Comparison of ENCODE assay signal across 33 cellular contexts in the genomic region with DNA sequence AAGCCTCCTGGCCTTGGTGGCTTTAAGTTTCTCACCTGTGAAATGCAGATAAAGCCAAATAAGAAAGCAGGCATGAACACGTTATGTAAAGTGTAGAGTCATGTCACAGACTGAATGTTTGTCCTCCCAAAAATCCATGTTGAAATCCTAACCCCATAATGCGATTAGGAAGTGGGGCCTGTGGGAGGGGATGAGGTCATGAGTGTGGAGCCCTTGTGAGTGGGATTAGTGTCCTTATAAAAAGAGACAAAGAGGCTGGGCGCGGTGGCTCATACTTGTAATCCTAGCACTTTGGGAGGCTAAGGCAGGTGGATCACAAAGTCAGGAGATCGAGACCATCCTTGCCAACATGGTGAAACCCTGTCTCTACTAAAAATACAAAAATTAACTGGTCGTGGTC. TPM values are rescaled to one million over a fixed set of nuclear protein-coding genes. Genes with fewer than 3 reads are reported as not detected.
"Had no signal": no experiment of that assay in that cellular context is flagged by ENCODE, and none has a peak within 500 bp of the region (broad histone marks: within the 10 kb centered on the region; RNA-seq: fewer than 3 reads in every experiment).

No MANE protein-coding gene starts in this region.

- H3K27ac Mint-ChIP-seq: activated B cell treated with CpG ODN at 0.5 μM for 24 hours; activated CD4-positive, alpha-beta memory T cell treated with anti-CD3 and anti-CD28 coated beads, Interleukin-2, amount 10 ng/mL, durations not matched to agents 7 days and 5 days; activated naive CD8-positive, alpha-beta T cell; activated T-cell treated with anti-CD3 and anti-CD28 coated beads, Interleukin-2, amount 50 U/mL, for 24 hours; activated T-cell treated with anti-CD3 and anti-CD28 coated beads, Interleukin-2, amount 50 U/mL, for 72 hours; effector memory CD8-positive, alpha-beta T cell had no signal

- H3K27ac ChIP-seq: brain microvascular endothelial cell, esophagus muscularis mucosa, foreskin keratinocyte, gastrocnemius medialis, heart left ventricle, VCaP had no signal

- H3K9me3 Mint-ChIP-seq: activated B cell treated with CpG ODN at 0.5 μM for 24 hours; activated CD4-positive, alpha-beta memory T cell treated with anti-CD3 and anti-CD28 coated beads, Interleukin-2, amount 10 ng/mL, durations not matched to agents 7 days and 5 days; activated T-cell treated with anti-CD3 and anti-CD28 coated beads, Interleukin-2, amount 50 U/mL, for 24 hours; activated T-cell treated with anti-CD3 and anti-CD28 coated beads, Interleukin-2, amount 50 U/mL, for 72 hours; central memory CD8-positive, alpha-beta T cell; effector memory CD8-positive, alpha-beta T cell had no signal

- H3K4me1 Mint-ChIP-seq: activated B cell treated with CpG ODN at 0.5 μM for 24 hours; activated CD4-positive, alpha-beta memory T cell treated with anti-CD3 and anti-CD28 coated beads, Interleukin-2, amount 10 ng/mL, durations not matched to agents 7 days and 5 days; central memory CD8-positive, alpha-beta T cell had no signal

- H3K4me1 ChIP-seq: esophagus muscularis mucosa, foreskin keratinocyte, gastrocnemius medialis had no signal

- H3K36me3 Mint-ChIP-seq: activated naive CD8-positive, alpha-beta T cell had no signal

- DNase-seq: activated B cell treated with CpG ODN at 0.5 μM for 24 hours; activated CD4-positive, alpha-beta memory T cell treated with anti-CD3 and anti-CD28 coated beads, Interleukin-2, amount 10 ng/mL, durations not matched to agents 7 days and 5 days; activated CD4-positive, alpha-beta T cell treated with anti-CD3 and anti-CD28 coated beads for 48 hours; activated CD8-positive, alpha-beta memory T cell treated with anti-CD3 and anti-CD28 coated beads, Interleukin-2, amount 50 U/mL, for 48 hours; activated gamma-delta T cell; activated naive CD4-positive, alpha-beta T cell; activated naive CD4-positive, alpha-beta T cell treated with anti-CD3 and anti-CD28 coated beads, Interleukin-2, amount 50 U/mL, for 16 hours; activated T-cell treated with anti-CD3 and anti-CD28 coated beads for 4 hours; activated T-cell treated with anti-CD3 and anti-CD28 coated beads, Interleukin-2, amount 50 U/mL, for 24 hours; activated T-cell treated with anti-CD3 and anti-CD28 coated beads, Interleukin-2, amount 50 U/mL, for 72 hours; amniotic stem cell; anterior cingulate cortex; brain microvascular endothelial cell; cortex of kidney; dermis blood vessel endothelial cell; effector CD4-positive, alpha-beta T cell; effector memory CD8-positive, alpha-beta T cell; erythroblast; foreskin keratinocyte; gastrocnemius medialis; glutamatergic neuron; heart left ventricle; T-helper 2 cell had no signal

- H3K9me3 ChIP-seq: esophagus muscularis mucosa, gastrocnemius medialis, heart left ventricle had no signal

- H3K4me3 ChIP-seq: esophagus muscularis mucosa, gastrocnemius medialis, heart left ventricle had no signal

- H3K4me3 Mint-ChIP-seq: activated B cell treated with CpG ODN at 0.5 μM for 24 hours; activated CD4-positive, alpha-beta memory T cell treated with anti-CD3 and anti-CD28 coated beads, Interleukin-2, amount 10 ng/mL, durations not matched to agents 7 days and 5 days; activated naive CD8-positive, alpha-beta T cell; activated T-cell treated with anti-CD3 and anti-CD28 coated beads, Interleukin-2, amount 50 U/mL, for 24 hours; activated T-cell treated with anti-CD3 and anti-CD28 coated beads, Interleukin-2, amount 50 U/mL, for 72 hours; central memory CD8-positive, alpha-beta T cell; effector memory CD8-positive, alpha-beta T cell had no signal

- H3K27me3 ChIP-seq: brain microvascular endothelial cell, foreskin keratinocyte had no signal

- H3K36me3 ChIP-seq: brain microvascular endothelial cell, esophagus muscularis mucosa, gastrocnemius medialis, heart left ventricle had no signal

RNA-seq across cellular contexts. Expression of a gene that starts 19.5 kb away (rescaled TPM):
- total RNA-seq: activated B cell treated with CpG ODN at 0.5 μM for 24 hours; activated CD4-positive, alpha-beta memory T cell treated with anti-CD3 and anti-CD28 coated beads, Interleukin-2, amount 10 ng/mL, durations not matched to agents 7 days and 5 days; activated T-cell treated with anti-CD3 and anti-CD28 coated beads, Interleukin-2, amount 50 U/mL, for 72 hours; astrocyte; bronchial epithelial cell; cardiac septum; cerebellum; dermis blood vessel endothelial cell; esophagus muscularis mucosa; foreskin keratinocyte; gastrocnemius medialis; heart left ventricle; T-helper 1 cell treated with Interleukin-12 subunit alpha and Interleukin-12 subunit beta and Interleukin-4 antibody, amounts not matched to agents 30 ng/mL and 1 ng/mL, for 36 hours had no signal
- polyA plus RNA-seq: adipose tissue, foreskin keratinocyte, heart left ventricle had no signal
